1 cellular context compared by ENCODE assay signal in genomic region chr12:132986001-132986884, GRCh38.
TF ChIP-seq lines count a peak whose summit lies in the region.

Gene ZNF26, plus strand, starts transcription at chr12:132986367. Its CDS starts 474 bp downstream, at chr12:132986841.

TF ChIP-seq in HepG2, 621 proteins besides CTCF, POLR2A, EP300 and RAD21 (continued from another document and continues in another):
- TF ChIP-seq TRIM22 (IDR thresholded peaks at IDR 0.05) (no peak), DNMT3B (CRISPR knock-in tag; conservative IDR thresholded peaks at IDR 0.05) (0 out of 2 replicates have a peak, but pooled peaks have one; percentile 77), KAT7 (CRISPR knock-in tag; IDR thresholded peaks at IDR 0.05; ENCODE audit: borderline replicate concordance) (peak; percentile 87; the same call in 1 of the 2 replicates), HNRNPL (IDR thresholded peaks at IDR 0.05; ENCODE audit: low read depth, low read length) (no peak), HMGA1 (CRISPR knock-in tag; conservative IDR thresholded peaks at IDR 0.05) (no peak), MXI1 (IDR thresholded peaks at IDR 0.05; ENCODE audit: borderline replicate concordance, low read depth, low read length) (peak; percentile 92; the same call in 1 of the 3 replicates), ZNF839 (CRISPR knock-in tag; IDR thresholded peaks at IDR 0.05; ENCODE audit: borderline replicate concordance) (no peak), JARID2 (CRISPR knock-in tag; IDR thresholded peaks at IDR 0.05; ENCODE audit: insufficient replicate concordance) (peak; percentile 30), ZNF274 (CRISPR knock-in tag; IDR thresholded peaks at IDR 0.05) (no peak), ELF1 (CRISPR knock-in tag; IDR thresholded peaks at IDR 0.05) (peak; percentile 98), MATR3 (CRISPR knock-in tag; IDR thresholded peaks at IDR 0.05) (no peak), KLF11 (CRISPR knock-in tag; IDR thresholded peaks at IDR 0.05) (no peak; the same call in 1 of the 2 replicates), ZNF556 (CRISPR knock-in tag; IDR thresholded peaks at IDR 0.05; ENCODE audit: borderline replicate concordance) (peak; percentile 84; the same call in 1 of the 2 replicates), ZNF333 (CRISPR knock-in tag; IDR thresholded peaks at IDR 0.05; ENCODE audit: borderline replicate concordance) (peak; percentile 37; the same call in 1 of the 2 replicates), PAX8 (CRISPR knock-in tag; IDR thresholded peaks at IDR 0.05; ENCODE audit: borderline replicate concordance) (no peak), NFIB (CRISPR knock-in tag; IDR thresholded peaks at IDR 0.05; ENCODE audit: borderline replicate concordance) (no peak), SMAD9 (CRISPR knock-in tag; IDR thresholded peaks at IDR 0.05) (no peak), ZNF431 (CRISPR knock-in tag; IDR thresholded peaks at IDR 0.05; ENCODE audit: borderline replicate concordance, low read depth) (no peak), ZNF75D (CRISPR knock-in tag; IDR thresholded peaks at IDR 0.05; ENCODE audit: borderline replicate concordance) (no peak), ZC3H13 (CRISPR knock-in tag; IDR thresholded peaks at IDR 0.05) (no peak), FOXA3 (CRISPR knock-in tag; IDR thresholded peaks at IDR 0.05) (peak; percentile 59; the same call in 1 of the 2 replicates), NFE2L1 (CRISPR knock-in tag; IDR thresholded peaks at IDR 0.05; ENCODE audit: borderline replicate concordance) (no peak), ZBTB43 (CRISPR knock-in tag; conservative IDR thresholded peaks at IDR 0.05) (no peak; the same call in 1 of the 2 replicates), RFXAP (CRISPR knock-in tag; IDR thresholded peaks at IDR 0.05; ENCODE audit: borderline replicate concordance) (peak; percentile 82), NONO (IDR thresholded peaks at IDR 0.05) (no peak), NONO (CRISPR knock-in tag; conservative IDR thresholded peaks at IDR 0.05) (peak; percentile 80), ZNF318 (CRISPR knock-in tag; IDR thresholded peaks at IDR 0.05) (no peak), ZNF800 (CRISPR knock-in tag; IDR thresholded peaks at IDR 0.05) (no peak; the same call in 1 of the 2 replicates), STAT6 (CRISPR knock-in tag; IDR thresholded peaks at IDR 0.05; ENCODE audit: borderline replicate concordance) (peak; percentile 41; the same call in 1 of the 2 replicates), ZNF430 (CRISPR knock-in tag; IDR thresholded peaks at IDR 0.05) (peak; percentile 64; the same call in 1 of the 2 replicates), HNRNPUL1 (IDR thresholded peaks at IDR 0.05; ENCODE audit: low read depth, low read length) (no peak), BORCS8-MEF2B (CRISPR knock-in tag; IDR thresholded peaks at IDR 0.05) (no peak; the same call in 1 of the 2 replicates), ZNF615 (CRISPR knock-in tag; IDR thresholded peaks at IDR 0.05; ENCODE audit: borderline replicate concordance) (no peak), JUND (CRISPR knock-in tag; IDR thresholded peaks at IDR 0.05) (no peak), SMARCC2 (IDR thresholded peaks at IDR 0.05) (no peak), ZNF567 (CRISPR knock-in tag; IDR thresholded peaks at IDR 0.05; ENCODE audit: borderline replicate concordance) (peak; percentile 60; the same call in 1 of the 2 replicates), TBP (CRISPR knock-in tag; IDR thresholded peaks at IDR 0.05) (peak; percentile 76), ZFX (CRISPR knock-in tag; IDR thresholded peaks at IDR 0.05; ENCODE audit: low read depth) (peak; percentile 98), E2F5 (CRISPR knock-in tag; conservative IDR thresholded peaks at IDR 0.05) (no peak; the same call in 1 of the 2 replicates), CENPT (CRISPR knock-in tag; IDR thresholded peaks at IDR 0.05; ENCODE audit: low read depth) (no peak), ZNF136 (CRISPR knock-in tag; IDR thresholded peaks at IDR 0.05; ENCODE audit: low read depth) (peak; percentile 56; the same call in 1 of the 2 replicates), ZNF792 (CRISPR knock-in tag; IDR thresholded peaks at IDR 0.05) (peak; percentile 71), SNAPC2 (CRISPR knock-in tag; IDR thresholded peaks at IDR 0.05) (no peak), ZNF234 (CRISPR knock-in tag; conservative IDR thresholded peaks at IDR 0.05) (no peak), ZNF776 (CRISPR knock-in tag; IDR thresholded peaks at IDR 0.05) (0 out of 2 replicates have a peak, but pooled peaks have one; percentile 20), ZNF512B (CRISPR knock-in tag; IDR thresholded peaks at IDR 0.05; ENCODE audit: borderline replicate concordance) (no peak), RBAK (CRISPR knock-in tag; IDR thresholded peaks at IDR 0.05) (no peak), TCF7L2 (IDR thresholded peaks at IDR 0.05; ENCODE audit: low read depth, low read length) (no peak), ZNF773 (CRISPR knock-in tag; IDR thresholded peaks at IDR 0.05; ENCODE audit: borderline replicate concordance) (no peak)
